In the genomic region with DNA sequence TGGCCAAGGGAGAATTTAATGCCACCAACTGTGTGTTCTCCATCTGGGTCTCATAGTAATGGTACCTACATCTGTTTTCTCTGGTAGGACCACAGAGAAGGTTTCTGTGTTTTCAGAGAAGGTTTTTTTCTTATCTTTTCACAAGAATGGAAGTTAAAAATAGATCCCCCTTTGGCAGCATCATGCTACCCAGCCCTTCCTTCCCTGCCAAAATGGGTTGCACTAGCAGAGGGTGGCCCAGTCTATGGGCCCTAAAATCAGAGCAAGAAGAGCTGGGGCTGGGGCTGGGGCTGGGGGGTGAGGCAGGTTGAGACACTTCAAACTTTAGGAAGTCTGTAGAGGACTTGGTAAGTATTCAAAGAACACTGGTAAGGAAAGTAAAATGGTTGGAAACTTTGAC, we compare ENCODE assay signal across 18 cellular contexts. TPM values are rescaled to one million over a fixed set of nuclear protein-coding genes. Genes with fewer than 3 reads are reported as not detected.
DNase-seq lines count a peak whose midpoint lies in the region; ATAC-seq and TF ChIP-seq lines count a peak whose summit lies in the region.
"Had no signal": no experiment of that assay in that cellular context is flagged by ENCODE, and none has a peak within 500 bp of the region (broad histone marks: within the 10 kb centered on the region; RNA-seq: fewer than 3 reads in every experiment).

No MANE protein-coding gene starts in this region.

- no peak overlapping the region for H3K4me2 ChIP-seq in GM23338
- peak overlapping the region; percentile 43; the same call in 1 of the 2 replicates for H3K4me2 ChIP-seq in MM.1S (ENCODE audit: low read depth, low read length)

- H3K27ac Mint-ChIP-seq in GM23338 (no peak overlapping the region), mesothelial cell of epicardium (peak overlapping the region; percentile 50)
- no peak overlapping the region for H3K27ac Mint-ChIP-seq in natural killer cell treated with Interleukin-12 subunit alpha and Interleukin-12 subunit beta and Interleukin-15 and Interleukin-18, amount 100 ng/mL, for 72 hours
- no peak overlapping the region for H3K27ac Mint-ChIP-seq in activated naive CD4-positive, alpha-beta T cell treated with anti-CD3 and anti-CD28 coated beads, Interleukin-2, amount 50 U/mL, for 72 hours
- H3K27ac Mint-ChIP-seq: CD8-positive, alpha-beta memory T cell had no signal

- no peaks in the 10 kb centered on the region for H3K36me3 ChIP-seq in GM23338 (ENCODE audit: insufficient read depth)
- no peaks in the 10 kb centered on the region for H3K36me3 ChIP-seq in MM.1S (replicated peaks; ENCODE audit: insufficient read depth, low read length)
- H3K36me3 ChIP-seq in ectodermal cell (ENCODE audit: control insufficient read depth, insufficient read depth, low read length): no peaks in the 10 kb centered on the region
- H3K36me3 ChIP-seq: MG63, Peyer's patch, SJCRH30 had no signal

- no peak overlapping the region for H3K4me3 ChIP-seq in GM23338
- H3K4me3 ChIP-seq in MM.1S (ENCODE audit: low read length): no peak overlapping the region
- no peak overlapping the region for H3K4me3 ChIP-seq in ectodermal cell (ENCODE audit: insufficient read depth, low read depth, low read length)
- H3K4me3 ChIP-seq: GM23248, MG63, Peyer's patch, SJCRH30 had no signal

- H3K9me3 Mint-ChIP-seq in GM23338 (no peaks in the 10 kb centered on the region), mesothelial cell of epicardium (peaks cover 3% of the 10 kb centered on the region)
- peaks cover 3% of the 10 kb centered on the region for H3K9me3 Mint-ChIP-seq in natural killer cell treated with Interleukin-12 subunit alpha and Interleukin-12 subunit beta and Interleukin-15 and Interleukin-18, amount 100 ng/mL, for 72 hours
- H3K9me3 Mint-ChIP-seq in activated naive CD4-positive, alpha-beta T cell treated with anti-CD3 and anti-CD28 coated beads, Interleukin-2, amount 50 U/mL, for 72 hours: peaks cover 9 to 10% of the 10 kb centered on the region in 2 donors

- no peaks in the 10 kb centered on the region for H3K79me2 ChIP-seq in GM23338 (replicated peaks; ENCODE audit: insufficient read depth)
- H3K79me2 ChIP-seq in MM.1S (ENCODE audit: low read length): no peaks in the 10 kb centered on the region

- H3K9me2 ChIP-seq in GM23338 (ENCODE audit: insufficient read depth): no peaks in the 10 kb centered on the region
- H3K9me2 ChIP-seq in MM.1S (replicated peaks; ENCODE audit: insufficient read depth, low read length): no peaks in the 10 kb centered on the region

- TF ChIP-seq CTCF in GM23338 (conservative IDR thresholded peaks at IDR 0.05; ENCODE audit: low read depth in 2 of 2) (no peak), MM.1S (IDR thresholded peaks at IDR 0.05; ENCODE audit: low read length) (no peak), mesothelial cell of epicardium (IDR thresholded peaks at IDR 0.05; ENCODE audit: unreplicated experiment) (no peak)

- ATAC-seq in GM23338: no peak
- ATAC-seq in natural killer cell treated with Interleukin-12 subunit alpha and Interleukin-12 subunit beta and Interleukin-15 and Interleukin-18, amount 100 ng/mL, for 72 hours: no peak
- ATAC-seq in activated naive CD4-positive, alpha-beta T cell treated with anti-CD3 and anti-CD28 coated beads, Interleukin-2, amount 50 U/mL, for 72 hours: no peak

- H4K20me1 ChIP-seq in GM23338 (replicated peaks; ENCODE audit: insufficient read depth) (no peaks in the 10 kb centered on the region), MM.1S (ENCODE audit: insufficient read depth, low read length) (no peaks in the 10 kb centered on the region)

- H3K4me1 ChIP-seq in GM23338 (ENCODE audit: insufficient read depth) (peaks cover 24% of the 10 kb centered on the region), MM.1S (ENCODE audit: low read length) (peaks cover 24% of the 10 kb centered on the region), ectodermal cell (ENCODE audit: control insufficient read depth, insufficient read depth, low read length) (peaks cover 19% of the 10 kb centered on the region)
- H3K4me1 ChIP-seq: Peyer's patch had no signal

- H2AFZ ChIP-seq in GM23338 (peak overlapping the region; percentile 49; the same call in 1 of the 2 replicates), MM.1S (ENCODE audit: low read length) (peak overlapping the region; percentile 49; the same call in 1 of the 2 replicates)
- H2AFZ ChIP-seq: GM23248 had no signal

- H3K27me3 ChIP-seq in GM23338 (ENCODE audit: insufficient read depth): no peaks in the 10 kb centered on the region
- H3K27me3 ChIP-seq in MM.1S (replicated peaks; ENCODE audit: insufficient read depth, low read length): no peaks in the 10 kb centered on the region
- no peaks in the 10 kb centered on the region for H3K27me3 ChIP-seq in ectodermal cell (ENCODE audit: control insufficient read depth, insufficient read depth, low read length, poor library complexity, severe bottlenecking)
- H3K27me3 ChIP-seq: MG63, Peyer's patch, SJCRH30 had no signal

- H3K9me3 ChIP-seq in MM.1S (replicated peaks; ENCODE audit: insufficient read depth, low read length) (no peaks in the 10 kb centered on the region), ectodermal cell (ENCODE audit: control insufficient read depth, low read length) (no peaks in the 10 kb centered on the region)
- H3K9me3 ChIP-seq: MG63, Peyer's patch had no signal

- H3K9ac ChIP-seq in MM.1S (ENCODE audit: low read length): no peak overlapping the region
- H3K9ac ChIP-seq: GM23248 had no signal

- H3K27me3 Mint-ChIP-seq in GM23338 (ENCODE audit: insufficient read depth, low read depth, poor library complexity) (peaks cover 4% of the 10 kb centered on the region), mesothelial cell of epicardium (ENCODE audit: low read depth) (no peaks in the 10 kb centered on the region)
- H3K27me3 Mint-ChIP-seq in natural killer cell treated with Interleukin-12 subunit alpha and Interleukin-12 subunit beta and Interleukin-15 and Interleukin-18, amount 100 ng/mL, for 72 hours: peaks cover 14 to 20% of the 10 kb centered on the region in 2 donors

- H3K4me3 Mint-ChIP-seq in GM23338: no peak overlapping the region
- H3K4me3 Mint-ChIP-seq in mesothelial cell of epicardium: no peak overlapping the region
- no peak overlapping the region for H3K4me3 Mint-ChIP-seq in natural killer cell treated with Interleukin-12 subunit alpha and Interleukin-12 subunit beta and Interleukin-15 and Interleukin-18, amount 100 ng/mL, for 72 hours
- H3K4me3 Mint-ChIP-seq: CD8-positive, alpha-beta memory T cell had no signal

- H3K27ac ChIP-seq in GM23338 (ENCODE audit: low read depth) (no peak overlapping the region), MM.1S (ENCODE audit: low read length) (peak overlapping the region; percentile 15; the same call in 1 of the 2 replicates), ectodermal cell (ENCODE audit: insufficient read depth, low read depth, low read length, poor library complexity, severe bottlenecking) (peak overlapping the region; percentile 89)
- H3K27ac ChIP-seq: C4-2B, GM23248, Peyer's patch, SJCRH30 had no signal

- H3K4me1 Mint-ChIP-seq in GM23338: peaks cover 27% of the 10 kb centered on the region
- peaks cover 25% of the 10 kb centered on the region for H3K4me1 Mint-ChIP-seq in mesothelial cell of epicardium
- no peaks in the 10 kb centered on the region for H3K4me1 Mint-ChIP-seq in natural killer cell treated with Interleukin-12 subunit alpha and Interleukin-12 subunit beta and Interleukin-15 and Interleukin-18, amount 100 ng/mL, for 72 hours (ENCODE audit: low read depth in 2 of 2)
- H3K4me1 Mint-ChIP-seq: CD8-positive, alpha-beta memory T cell had no signal

- H3F3A ChIP-seq in GM23338 (replicated peaks; ENCODE audit: low read depth) (no peaks in the 10 kb centered on the region), MM.1S (ENCODE audit: insufficient read depth, low read length) (peaks cover 23% of the 10 kb centered on the region)

- DNase-seq in GM23338 (ENCODE audit: low spot score) (no peak), MM.1S (peak; percentile 26), mesothelial cell of epicardium (ENCODE audit: low spot score in 2 of 2, unreplicated experiment in 2 of 2) (no peak), retina (no peak)
- no peak for DNase-seq in natural killer cell treated with Interleukin-12 subunit alpha and Interleukin-12 subunit beta and Interleukin-15 and Interleukin-18, amount 100 ng/mL, for 72 hours (ENCODE audit: low spot score)
- DNase-seq in activated naive CD4-positive, alpha-beta T cell treated with anti-CD3 and anti-CD28 coated beads, Interleukin-2, amount 50 U/mL, for 72 hours (ENCODE audit: low spot score in 2 of 2): no peak
- DNase-seq: AML-193; Calu3; CD8-positive, alpha-beta memory T cell; HCEC 1CT; Kasumi-1; NCI-H1092; Peyer's patch had no signal

- no peaks in the 10 kb centered on the region for H3K36me3 Mint-ChIP-seq in GM23338 (ENCODE audit: low read depth)
- peaks cover 2% of the 10 kb centered on the region for H3K36me3 Mint-ChIP-seq in mesothelial cell of epicardium
- no peaks in the 10 kb centered on the region for H3K36me3 Mint-ChIP-seq in natural killer cell treated with Interleukin-12 subunit alpha and Interleukin-12 subunit beta and Interleukin-15 and Interleukin-18, amount 100 ng/mL, for 72 hours
- H3K36me3 Mint-ChIP-seq in activated naive CD4-positive, alpha-beta T cell treated with anti-CD3 and anti-CD28 coated beads, Interleukin-2, amount 50 U/mL, for 72 hours: peaks cover 0 to 11% of the 10 kb centered on the region in 2 donors
- H3K36me3 Mint-ChIP-seq: CD8-positive, alpha-beta memory T cell had no signal

TF ChIP-seq in GM23338, 12 proteins besides CTCF, POLR2A, EP300 and RAD21 (continues in another document):
- TF ChIP-seq ZNF114 (CRISPR knock-in tag; IDR thresholded peaks at IDR 0.05) (no peak), NANOG (IDR thresholded peaks at IDR 0.05; ENCODE audit: borderline replicate concordance) (no peak), EZH2 (IDR thresholded peaks at IDR 0.05; ENCODE audit: low read depth, unreplicated experiment) (no peak), STAT1 (IDR thresholded peaks at IDR 0.05; ENCODE audit: unreplicated experiment) (no peak), CREB1 (CRISPR knock-in tag; IDR thresholded peaks at IDR 0.05; ENCODE audit: low read depth) (no peak)

RNA-seq across cellular contexts. Expression of a gene that starts 44.8 kb away (rescaled TPM):
- 35.6 and 41.1 TPM in 2 replicates for total RNA-seq in GM23338 (2014; rRNA removed; shearing (Covaris generic))
- 7.5 and 7.6 TPM in 2 replicates for polyA plus RNA-seq in GM23338 (2016; fragmentation: Nextera tagmentation; extraction: Ambion mirVana)
- 34.3 TPM for polyA plus RNA-seq in ectodermal cell (2013, experiment 1 of 4)
- polyA plus RNA-seq in ectodermal cell (2013, experiment 2 of 4): 39.6 TPM
- 31.1 TPM for polyA plus RNA-seq in ectodermal cell (2013, experiment 3 of 4)
- polyA plus RNA-seq in ectodermal cell (2013, experiment 4 of 4): 34.8 TPM
- total RNA-seq in mesothelial cell of epicardium: 45.7 to 49.5 TPM (median 47.6 TPM) in 3 replicates
- 1 to 10 TPM; 3.9 to 6.0 TPM for total RNA-seq in natural killer cell treated with Interleukin-12 subunit alpha and Interleukin-12 subunit beta and Interleukin-15 and Interleukin-18, amount 100 ng/mL, for 72 hours
- 10 to 100 TPM in 1 of 2 donors, 1 to 10 TPM in 1; 5.6 to 18.1 TPM for total RNA-seq in activated naive CD4-positive, alpha-beta T cell treated with anti-CD3 and anti-CD28 coated beads, Interleukin-2, amount 50 U/mL, for 72 hours
- total RNA-seq: Calu3 had no signal
